ENCODE assay signal across 20 cellular contexts in genomic region chr12:6386522-6386921, GRCh38. TPM values are rescaled to one million over a fixed set of nuclear protein-coding genes. Genes with fewer than 3 reads are reported as not detected.
DNase-seq lines count a peak whose midpoint lies in the region; ATAC-seq and TF ChIP-seq lines count a peak whose summit lies in the region.
"Had no signal": no experiment of that assay in that cellular context is flagged by ENCODE, and none has a peak within 500 bp of the region (broad histone marks: within the 10 kb centered on the region; RNA-seq: fewer than 3 reads in every experiment).

No MANE protein-coding gene starts in this region.

- no peak overlapping the region for H2AK9ac ChIP-seq in IMR-90 (replicated peaks; ENCODE audit: low read depth, low read length, poor library complexity)

- no peak overlapping the region; a peak in 1 of 4 replicates for H4K8ac ChIP-seq in IMR-90 (ENCODE audit: low read depth in 2 of 2, low read length in 2 of 2)

- no peak overlapping the region for H4K91ac ChIP-seq in IMR-90 (ENCODE audit: insufficient read depth, low read depth, low read length)

- H3K27ac ChIP-seq in IMR-90 (ENCODE audit: insufficient read depth, low read length), result no peak overlapping the region
- no peak overlapping the region for H3K27ac ChIP-seq in mammary epithelial cell (ENCODE audit: insufficient read depth, low read depth, low read length)
- H3K27ac ChIP-seq in muscle layer of colon (ENCODE audit: low read depth, low read length), result peak overlapping the region; percentile 64
- H3K27ac ChIP-seq: SK-N-MC had no signal

- peaks cover 46% of the 10 kb centered on the region for H3K36me3 ChIP-seq in IMR-90 (ENCODE audit: control insufficient read depth, insufficient read depth, low read length)
- peaks cover 26% of the 10 kb centered on the region for H3K36me3 ChIP-seq in mammary epithelial cell (ENCODE audit: insufficient read depth, low read length)
- peaks cover 52% of the 10 kb centered on the region for H3K36me3 ChIP-seq in muscle layer of colon (ENCODE audit: insufficient read depth, low read length)
- H3K36me3 ChIP-seq: HAP-1 had no signal

- H3K9me3 Mint-ChIP-seq in type B pancreatic cell, result no peaks in the 10 kb centered on the region

- peaks cover 4% of the 10 kb centered on the region for H3K4me1 Mint-ChIP-seq in type B pancreatic cell (ENCODE audit: unreplicated experiment)

- H2AFZ ChIP-seq in IMR-90 (replicated peaks; ENCODE audit: low read length, poor library complexity), result no peak overlapping the region
- no peak overlapping the region for H2AFZ ChIP-seq in mammary epithelial cell (ENCODE audit: low read depth, low read length)

- no peak overlapping the region for H2BK5ac ChIP-seq in IMR-90 (ENCODE audit: low read depth, low read length, poor library complexity, severe bottlenecking)

- H3K9me3 ChIP-seq in IMR-90 (ENCODE audit: control insufficient read depth, insufficient read depth, low read length), result no peaks in the 10 kb centered on the region
- no peaks in the 10 kb centered on the region for H3K9me3 ChIP-seq in mammary epithelial cell (replicated peaks; ENCODE audit: insufficient read depth, low read length)
- H3K9me3 ChIP-seq in muscle layer of colon (ENCODE audit: low read length), result no peaks in the 10 kb centered on the region
- H3K9me3 ChIP-seq: HAP-1 had no signal

- in situ Hi-C loops in IMR-90 (cut with MboI; ENCODE audit: low sequenced_read_pairs), result no loop called here
- in situ Hi-C loops in mammary epithelial cell (cut with MboI; ENCODE audit: low sequenced_read_pairs in 2 of 2), result no loop called here

- DNase-seq in IMR-90 (no peak), mammary epithelial cell (peak; percentile 48), type B pancreatic cell (ENCODE audit: extremely low spot score, unreplicated experiment) (no peak), hepatic stellate cell (ENCODE audit: low spot score) (no peak), SW 1271 (lab: John Stamatoyannopoulos, UW) (no peak), NOMO-1 (lab: John Stamatoyannopoulos, UW; ENCODE audit: unreplicated experiment in 2 of 2) (no peak)
- DNase-seq: C1 segment of cervical spinal cord; DMS53; NCI-H1048; NCI-H2107; NCI-H226; NCI-H69; NK-92 treated with Interleukin-12 subunit alpha and Interleukin-12 subunit beta, amount 100 ng/mL, for 24 hours had no signal

- H3K4me2 ChIP-seq in IMR-90 (ENCODE audit: low read depth, low read length) (no peak overlapping the region), mammary epithelial cell (ENCODE audit: insufficient read depth, low read depth, low read length) (peak overlapping the region; percentile 43)

- peak overlapping the region; percentile 37 for H3K27ac Mint-ChIP-seq in type B pancreatic cell

- no peak overlapping the region for H2BK120ac ChIP-seq in IMR-90 (ENCODE audit: low read depth, low read length)

- H3K9me1 ChIP-seq in IMR-90 (ENCODE audit: insufficient read depth, low read length), result peaks cover 36% of the 10 kb centered on the region

- H3K4me3 ChIP-seq in IMR-90 (ENCODE audit: insufficient read depth, low read depth, low read length), result no peak overlapping the region
- no peak overlapping the region for H3K4me3 ChIP-seq in mammary epithelial cell (replicated peaks in 1 of 3; ENCODE audit: insufficient read depth in 1 of 3, low read depth in 2 of 3, low read length in 3 of 3)
- no peak overlapping the region for H3K4me3 ChIP-seq in muscle layer of colon (ENCODE audit: low read depth in 1 of 2, low read length in 2 of 2)
- H3K4me3 ChIP-seq: HAP-1, K562, SK-N-MC had no signal

- no peak for TF ChIP-seq CTCF in IMR-90 (conservative IDR thresholded peaks at IDR 0.05; ENCODE audit: low read depth, low read length)
- no peak for TF ChIP-seq CTCF in mammary epithelial cell (conservative IDR thresholded peaks at IDR 0.05 in 1 of 2, IDR thresholded peaks at IDR 0.05 in 1 of 2; ENCODE audit: extremely low read depth in 1 of 2, insufficient read depth in 1 of 2, low read depth in 1 of 2, low read length in 2 of 2)
- TF ChIP-seq CTCF in type B pancreatic cell (conservative IDR thresholded peaks at IDR 0.05), result no peak

- H3K79me2 ChIP-seq in mammary epithelial cell (ENCODE audit: insufficient read depth, low read length), result peaks cover 76% of the 10 kb centered on the region

- H3K9ac ChIP-seq in IMR-90 (ENCODE audit: low read depth, low read length) (no peak overlapping the region), mammary epithelial cell (ENCODE audit: insufficient read depth, low read length) (no peak overlapping the region), muscle layer of colon (ENCODE audit: low read length) (no peak overlapping the region)

- H2BK15ac ChIP-seq in IMR-90 (ENCODE audit: low read depth, low read length), result no peak overlapping the region

- CTCF ChIA-PET in IMR-90 (lab: Yijun Ruan, JAX) (no interaction called here), mammary epithelial cell (lab: Charles Lee; ENCODE audit: low non-redundant PET) (no interaction called here)

- no peaks in the 10 kb centered on the region for H3K27me3 Mint-ChIP-seq in type B pancreatic cell

- H3K23ac ChIP-seq in IMR-90 (ENCODE audit: low read depth, low read length), result no peak overlapping the region

- peaks cover 6% of the 10 kb centered on the region for H3K36me3 Mint-ChIP-seq in type B pancreatic cell

- no peak for ATAC-seq in IMR-90 (ENCODE audit: low read depth)
- no peak for ATAC-seq in HG03565 (IDR thresholded peaks at IDR 0.05; ENCODE audit: unreplicated experiment)
- ATAC-seq: K562, Right ventricle myocardium inferior had no signal

- no TSS peak for BruUV-seq in IMR-90 (replicated peaks; lab: Mats Ljungman, UMichigan)
- no TSS peak for BruUV-seq in mammary epithelial cell (replicated peaks; lab: Mats Ljungman, UMichigan)

- H2AK5ac ChIP-seq in IMR-90 (ENCODE audit: low read depth, low read length), result no peak overlapping the region

- peaks cover 7% of the 10 kb centered on the region; the same call in 1 of the 2 replicates for H4K20me1 ChIP-seq in IMR-90 (ENCODE audit: insufficient read depth, low read length)
- H4K20me1 ChIP-seq in mammary epithelial cell (ENCODE audit: insufficient read depth, low read length), result no peaks in the 10 kb centered on the region

- no peak for TF ChIP-seq RAD21 in IMR-90 (IDR thresholded peaks at IDR 0.05; ENCODE audit: low read length)

- peaks cover 27 to 62% of the 10 kb centered on the region in 2 experiments; a peak in 3 of 4 replicates for H3K79me1 ChIP-seq in IMR-90 (ENCODE audit: low read depth in 1 of 2, low read length in 2 of 2)

- no peak overlapping the region for H3K4ac ChIP-seq in IMR-90 (ENCODE audit: low read depth, low read length)

- H2BK20ac ChIP-seq in IMR-90 (ENCODE audit: low read depth, low read length), result no peak overlapping the region

- intact Hi-C loops in IMR-90 (cut with micrococcal nuclease), result no loop called here
- intact Hi-C loops in mammary epithelial cell (cut with micrococcal nuclease), result no loop called here

- no peak overlapping the region for H4K5ac ChIP-seq in IMR-90 (ENCODE audit: low read depth, low read length)

- H3K4me1 ChIP-seq in IMR-90 (ENCODE audit: control insufficient read depth, insufficient read depth, low read length), result peaks cover 20% of the 10 kb centered on the region
- H3K4me1 ChIP-seq in mammary epithelial cell (ENCODE audit: insufficient read depth, low read length), result peaks cover 25% of the 10 kb centered on the region
- H3K4me1 ChIP-seq in muscle layer of colon (ENCODE audit: insufficient read depth, low read length), result peaks cover 64% of the 10 kb centered on the region
- H3K4me1 ChIP-seq: HAP-1 had no signal

- no peak overlapping the region for H3K18ac ChIP-seq in IMR-90 (ENCODE audit: low read depth, low read length)

- H3K4me3 Mint-ChIP-seq in type B pancreatic cell, result peak overlapping the region; percentile 11

- H3K27me3 ChIP-seq in IMR-90 (ENCODE audit: control insufficient read depth, insufficient read depth, low read length) (no peaks in the 10 kb centered on the region), mammary epithelial cell (ENCODE audit: insufficient read depth, low read length) (no peaks in the 10 kb centered on the region), muscle layer of colon (ENCODE audit: control insufficient read depth in 1 of 2, insufficient read depth in 2 of 2, low read length in 2 of 2) (no peaks in the 10 kb centered on the region)

- POLR2A ChIA-PET in IMR-90 (lab: Charles Lee; ENCODE audit: unreplicated experiment), result no interaction called here

- 100% methylated on average over 1 of the region's 1 CpG; no CpG with 5 or more reads in 1 of the 2 experiments for WGBS in IMR-90 (ENCODE audit: extremely low coverage in 2 of 2, insufficient read length in 1 of 2), 2 experiments
- WGBS in mammary epithelial cell (ENCODE audit: low coverage, missing lambda C conversion rate), result 46% methylated on average over 1 of the region's 1 CpG

- H3K14ac ChIP-seq in IMR-90 (replicated peaks; ENCODE audit: low read depth, low read length), result no peak overlapping the region

- dilution Hi-C loops in IMR-90 (cut with HindIII; ENCODE audit: low sequenced_read_pairs, unreplicated experiment) (no loop called here), mammary epithelial cell (cut with HindIII; ENCODE audit: low sequenced_read_pairs) (no loop called here)

- H3K56ac ChIP-seq in IMR-90 (ENCODE audit: extremely low read depth, insufficient read depth, low read length), result no peak overlapping the region

- TF ChIP-seq POLR2A in IMR-90 (IDR thresholded peaks at IDR 0.05; ENCODE audit: low read depth, low read length), result no peak

RNA-seq across cellular contexts. Expression of gene LTBR, which starts 2.6 kb away (rescaled TPM):
- total RNA-seq in IMR-90 (2012; rRNA removed), result 19.7 and 24.7 TPM in 2 replicates
- polyA plus RNA-seq in IMR-90 (2012; rRNA removed), result 62.5 and 66.0 TPM in 2 replicates
- polyA plus RNA-seq in IMR-90 (2012; cell fraction: cytosol; rRNA removed), result 71.8 and 82.3 TPM in 2 replicates
- 71.5 and 142 TPM in 2 replicates for polyA plus RNA-seq in IMR-90 (2012; cell fraction: nucleus; rRNA removed; ENCODE audit: low replicate concordance)
- total RNA-seq in mammary epithelial cell, result 100 to 1,000 TPM; 134 to 149 TPM
- 119 TPM for polyA plus RNA-seq in mammary epithelial cell
- 89.5 TPM for polyA minus RNA-seq in mammary epithelial cell
- 18.5 and 98.5 TPM in 2 replicates for total RNA-seq in type B pancreatic cell (ENCODE audit: low replicate concordance)

RNA-seq across cellular contexts. Expression of gene SCNN1A, which starts 11.2 kb away (rescaled TPM):
- total RNA-seq in IMR-90 (2012; rRNA removed) (not detected in 2 replicates), mammary epithelial cell (100 to 1,000 TPM; 171 to 202 TPM), type B pancreatic cell (ENCODE audit: low replicate concordance) (29.2 and 72.7 TPM in 2 replicates)
- polyA plus RNA-seq in IMR-90 (2012; rRNA removed) (0.24 and 0.41 TPM in 2 replicates), mammary epithelial cell (174 TPM)
- polyA plus RNA-seq in IMR-90 (2012; cell fraction: cytosol; rRNA removed), result 0.13 and 0.16 TPM in 2 replicates
- 0.32 and 1.2 TPM in 2 replicates for polyA plus RNA-seq in IMR-90 (2012; cell fraction: nucleus; rRNA removed; ENCODE audit: low replicate concordance)
- 383 TPM for polyA minus RNA-seq in mammary epithelial cell

RNA-seq across cellular contexts. Expression of gene TNFRSF1A, which starts 44.6 kb away (rescaled TPM):
- total RNA-seq in IMR-90 (2012; rRNA removed), result 79.6 and 86.7 TPM in 2 replicates
- polyA plus RNA-seq in IMR-90 (2012; rRNA removed), result 136 and 138 TPM in 2 replicates
- polyA plus RNA-seq in IMR-90 (2012; cell fraction: cytosol; rRNA removed), result 105 and 167 TPM in 2 replicates
- polyA plus RNA-seq in IMR-90 (2012; cell fraction: nucleus; rRNA removed; ENCODE audit: low replicate concordance), result 102 and 107 TPM in 2 replicates
- 100 to 1,000 TPM; 107 to 195 TPM for total RNA-seq in mammary epithelial cell
- 87.6 TPM for polyA plus RNA-seq in mammary epithelial cell
- polyA minus RNA-seq in mammary epithelial cell, result 191 TPM
- 79.1 and 222 TPM in 2 replicates for total RNA-seq in type B pancreatic cell (ENCODE audit: low replicate concordance)

RNA-seq across cellular contexts. Expression of gene CD27, which starts 58.2 kb away (rescaled TPM):
- not detected in 2 replicates for total RNA-seq in IMR-90 (2012; rRNA removed)
- polyA plus RNA-seq in IMR-90 (2012; rRNA removed), result 0.07 and 0.10 TPM in 2 replicates
- polyA plus RNA-seq in IMR-90 (2012; cell fraction: cytosol; rRNA removed), result 0.05 TPM in 1 of 2 replicates, not detected in the other
- polyA plus RNA-seq in IMR-90 (2012; cell fraction: nucleus; rRNA removed; ENCODE audit: low replicate concordance), result 0.07 TPM in 1 of 2 replicates, not detected in the other
- total RNA-seq in mammary epithelial cell, result not detected
- polyA plus RNA-seq in mammary epithelial cell, result not detected
- not detected for polyA minus RNA-seq in mammary epithelial cell
- not detected in 2 replicates for total RNA-seq in type B pancreatic cell (ENCODE audit: low replicate concordance)
- total RNA-seq: HT1080, Right ventricle myocardium inferior had no signal
- polyA plus RNA-seq: K562 had no signal

Comparison
In these comparisons a context has a peak if more than half of its experiments do, and no peak if none do; other contexts are left out.
1. RNA of gene SCNN1A, which starts 11.2 kb away (total RNA-seq): 171 to 202 TPM in mammary epithelial cell and 29.2 to 72.7 TPM in type B pancreatic cell; not detected in IMR-90; every median in the first group is over 10 times any median in the second.